ENCODE assay signal across 7 cellular contexts in the genomic region with DNA sequence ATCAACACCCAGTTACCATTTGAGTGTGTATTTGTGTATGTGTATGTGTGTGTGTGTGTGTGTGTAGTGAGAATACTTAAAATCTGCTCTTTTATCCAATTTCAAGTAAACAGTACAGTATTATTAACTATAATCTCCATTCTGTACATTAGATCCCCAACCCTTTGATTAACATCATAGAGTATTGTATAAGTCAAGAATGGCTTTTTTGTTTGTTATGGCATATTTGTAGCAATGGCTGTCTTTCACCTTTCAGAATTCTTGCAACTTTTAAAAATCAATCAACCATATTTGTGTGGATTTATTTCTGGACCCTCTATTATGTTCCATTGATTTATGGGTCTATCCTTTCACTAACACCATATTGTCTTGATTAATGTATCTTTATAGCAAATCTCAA.
"Had no signal": no experiment of that assay in that cellular context is flagged by ENCODE, and none has a peak within 500 bp of the region (broad histone marks: within the 10 kb centered on the region; RNA-seq: fewer than 3 reads in every experiment).

No MANE protein-coding gene starts in this region.

- H3K4me2 ChIP-seq: KMS-11 had no signal

- H3K9ac ChIP-seq: KMS-11 had no signal

- DNase-seq: IMR-90, KBM-7, KG1 had no signal

- ATAC-seq: HepG2 had no signal

- H3K27ac ChIP-seq: HL-60, KMS-11 had no signal

- FAIRE-seq: HepG2, HTR-8/SVneo had no signal
